In genomic region chr1:206580438-206581113, GRCh38 we compare ENCODE assay signal across 1 cellular context.
TF ChIP-seq lines count a peak whose summit lies in the region.

No MANE protein-coding gene starts in this region.

TF ChIP-seq in K562, 482 proteins besides CTCF, POLR2A, EP300 and RAD21 (continued from another document):
- TF ChIP-seq, protein P1, sequence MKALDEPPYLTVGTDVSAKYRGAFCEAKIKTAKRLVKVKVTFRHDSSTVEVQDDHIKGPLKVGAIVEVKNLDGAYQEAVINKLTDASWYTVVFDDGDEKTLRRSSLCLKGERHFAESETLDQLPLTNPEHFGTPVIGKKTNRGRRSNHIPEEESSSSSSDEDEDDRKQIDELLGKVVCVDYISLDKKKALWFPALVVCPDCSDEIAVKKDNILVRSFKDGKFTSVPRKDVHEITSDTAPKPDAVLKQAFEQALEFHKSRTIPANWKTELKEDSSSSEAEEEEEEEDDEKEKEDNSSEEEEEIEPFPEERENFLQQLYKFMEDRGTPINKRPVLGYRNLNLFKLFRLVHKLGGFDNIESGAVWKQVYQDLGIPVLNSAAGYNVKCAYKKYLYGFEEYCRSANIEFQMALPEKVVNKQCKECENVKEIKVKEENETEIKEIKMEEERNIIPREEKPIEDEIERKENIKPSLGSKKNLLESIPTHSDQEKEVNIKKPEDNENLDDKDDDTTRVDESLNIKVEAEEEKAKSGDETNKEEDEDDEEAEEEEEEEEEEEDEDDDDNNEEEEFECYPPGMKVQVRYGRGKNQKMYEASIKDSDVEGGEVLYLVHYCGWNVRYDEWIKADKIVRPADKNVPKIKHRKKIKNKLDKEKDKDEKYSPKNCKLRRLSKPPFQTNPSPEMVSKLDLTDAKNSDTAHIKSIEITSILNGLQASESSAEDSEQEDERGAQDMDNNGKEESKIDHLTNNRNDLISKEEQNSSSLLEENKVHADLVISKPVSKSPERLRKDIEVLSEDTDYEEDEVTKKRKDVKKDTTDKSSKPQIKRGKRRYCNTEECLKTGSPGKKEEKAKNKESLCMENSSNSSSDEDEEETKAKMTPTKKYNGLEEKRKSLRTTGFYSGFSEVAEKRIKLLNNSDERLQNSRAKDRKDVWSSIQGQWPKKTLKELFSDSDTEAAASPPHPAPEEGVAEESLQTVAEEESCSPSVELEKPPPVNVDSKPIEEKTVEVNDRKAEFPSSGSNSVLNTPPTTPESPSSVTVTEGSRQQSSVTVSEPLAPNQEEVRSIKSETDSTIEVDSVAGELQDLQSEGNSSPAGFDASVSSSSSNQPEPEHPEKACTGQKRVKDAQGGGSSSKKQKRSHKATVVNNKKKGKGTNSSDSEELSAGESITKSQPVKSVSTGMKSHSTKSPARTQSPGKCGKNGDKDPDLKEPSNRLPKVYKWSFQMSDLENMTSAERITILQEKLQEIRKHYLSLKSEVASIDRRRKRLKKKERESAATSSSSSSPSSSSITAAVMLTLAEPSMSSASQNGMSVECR (CRISPR knock-in tag; IDR thresholded peaks at IDR 0.05) = peak; percentile 46; the same call in 1 of the 2 replicates
- no peak for TF ChIP-seq ZNF197 (CRISPR knock-in tag; IDR thresholded peaks at IDR 0.05; ENCODE audit: low read depth)
- TF ChIP-seq, protein P2, sequence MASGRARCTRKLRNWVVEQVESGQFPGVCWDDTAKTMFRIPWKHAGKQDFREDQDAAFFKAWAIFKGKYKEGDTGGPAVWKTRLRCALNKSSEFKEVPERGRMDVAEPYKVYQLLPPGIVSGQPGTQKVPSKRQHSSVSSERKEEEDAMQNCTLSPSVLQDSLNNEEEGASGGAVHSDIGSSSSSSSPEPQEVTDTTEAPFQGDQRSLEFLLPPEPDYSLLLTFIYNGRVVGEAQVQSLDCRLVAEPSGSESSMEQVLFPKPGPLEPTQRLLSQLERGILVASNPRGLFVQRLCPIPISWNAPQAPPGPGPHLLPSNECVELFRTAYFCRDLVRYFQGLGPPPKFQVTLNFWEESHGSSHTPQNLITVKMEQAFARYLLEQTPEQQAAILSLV (tag; IDR thresholded peaks at IDR 0.05) = no peak
- no peak for TF ChIP-seq DNMT1 (IDR thresholded peaks at IDR 0.05)
- TF ChIP-seq RCOR1 (IDR thresholded peaks at IDR 0.05; ENCODE audit: borderline replicate concordance in 1 of 2, low read depth in 2 of 2, low read length in 2 of 2) = no peak
- TF ChIP-seq MAX (CRISPR knock-in tag; IDR thresholded peaks at IDR 0.05) = 0 out of 2 replicates have a peak, but pooled peaks have one; percentile 22
- no peak for TF ChIP-seq ZNF263 (CRISPR knock-in tag; IDR thresholded peaks at IDR 0.05; ENCODE audit: borderline replicate concordance)
- no peak for TF ChIP-seq STAG1 (CRISPR knock-in tag; IDR thresholded peaks at IDR 0.05; ENCODE audit: borderline replicate concordance)
- no peak for TF ChIP-seq WHSC1 (IDR thresholded peaks at IDR 0.05; ENCODE audit: low read length)
- no peak for TF ChIP-seq ZNF511 (CRISPR knock-in tag; IDR thresholded peaks at IDR 0.05)
- TF ChIP-seq, protein P3, sequence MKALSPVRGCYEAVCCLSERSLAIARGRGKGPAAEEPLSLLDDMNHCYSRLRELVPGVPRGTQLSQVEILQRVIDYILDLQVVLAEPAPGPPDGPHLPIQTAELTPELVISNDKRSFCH (CRISPR knock-in tag; IDR thresholded peaks at IDR 0.05) = no peak
- TF ChIP-seq, protein P3 (tag; IDR thresholded peaks at IDR 0.05) = no peak
- TF ChIP-seq, protein P4, sequence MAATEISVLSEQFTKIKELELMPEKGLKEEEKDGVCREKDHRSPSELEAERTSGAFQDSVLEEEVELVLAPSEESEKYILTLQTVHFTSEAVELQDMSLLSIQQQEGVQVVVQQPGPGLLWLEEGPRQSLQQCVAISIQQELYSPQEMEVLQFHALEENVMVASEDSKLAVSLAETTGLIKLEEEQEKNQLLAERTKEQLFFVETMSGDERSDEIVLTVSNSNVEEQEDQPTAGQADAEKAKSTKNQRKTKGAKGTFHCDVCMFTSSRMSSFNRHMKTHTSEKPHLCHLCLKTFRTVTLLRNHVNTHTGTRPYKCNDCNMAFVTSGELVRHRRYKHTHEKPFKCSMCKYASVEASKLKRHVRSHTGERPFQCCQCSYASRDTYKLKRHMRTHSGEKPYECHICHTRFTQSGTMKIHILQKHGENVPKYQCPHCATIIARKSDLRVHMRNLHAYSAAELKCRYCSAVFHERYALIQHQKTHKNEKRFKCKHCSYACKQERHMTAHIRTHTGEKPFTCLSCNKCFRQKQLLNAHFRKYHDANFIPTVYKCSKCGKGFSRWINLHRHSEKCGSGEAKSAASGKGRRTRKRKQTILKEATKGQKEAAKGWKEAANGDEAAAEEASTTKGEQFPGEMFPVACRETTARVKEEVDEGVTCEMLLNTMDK (IDR thresholded peaks at IDR 0.05; ENCODE audit: borderline replicate concordance, insufficient read depth, low read depth, low read length, poor library complexity, severe bottlenecking) = no peak
- no peak for TF ChIP-seq SRSF9 (IDR thresholded peaks at IDR 0.05; ENCODE audit: borderline replicate concordance, low read depth, low read length)
- TF ChIP-seq ZNF431 (CRISPR knock-in tag; IDR thresholded peaks at IDR 0.05) = no peak
- TF ChIP-seq ZNF764 (CRISPR knock-in tag; IDR thresholded peaks at IDR 0.05; ENCODE audit: low read depth) = no peak
- TF ChIP-seq TEAD4 (IDR thresholded peaks at IDR 0.05; ENCODE audit: low read length) = no peak
- peak; percentile 56; the same call in 1 of the 2 replicates for TF ChIP-seq TEAD4 (CRISPR knock-in tag; IDR thresholded peaks at IDR 0.05; ENCODE audit: borderline replicate concordance)
- no peak for TF ChIP-seq THAP7 (CRISPR knock-in tag; IDR thresholded peaks at IDR 0.05)
- no peak for TF ChIP-seq SRSF7 (optimal IDR thresholded peaks at IDR 0.05; ENCODE audit: low read depth, low read length)
- no peak for TF ChIP-seq RAD51 (IDR thresholded peaks at IDR 0.05; ENCODE audit: borderline replicate concordance, low read depth)
